ENCODE assay signal across 19 cellular contexts in genomic region chr6:130421567-130421966, GRCh38. TPM values are rescaled to one million over a fixed set of nuclear protein-coding genes. Genes with fewer than 3 reads are reported as not detected.
A peak's percentile ranks its signal among the peaks of the same experiment; 100 is the strongest.
DNase-seq lines count a peak whose midpoint lies in the region; ATAC-seq, FAIRE-seq and TF ChIP-seq lines count a peak whose summit lies in the region.
"Had no signal": no experiment of that assay in that cellular context is flagged by ENCODE, and none has a peak within 500 bp of the region (broad histone marks: within the 10 kb centered on the region; RNA-seq: fewer than 3 reads in every experiment).

No MANE protein-coding gene starts in this region.

- peaks cover 10% of the 10 kb centered on the region for H3K9me3 Mint-ChIP-seq in osteocyte (ENCODE audit: unreplicated experiment)
- H3K9me3 Mint-ChIP-seq: activated naive CD8-positive, alpha-beta T cell treated with anti-CD3 and anti-CD28 coated beads, Interleukin-2, amount 50 U/mL, for 24 hours had no signal

- peaks cover 31% of the 10 kb centered on the region for H3K4me1 Mint-ChIP-seq in osteocyte (ENCODE audit: unreplicated experiment)
- H3K4me1 Mint-ChIP-seq: activated naive CD8-positive, alpha-beta T cell treated with anti-CD3 and anti-CD28 coated beads, Interleukin-2, amount 50 U/mL, for 24 hours had no signal

- no peaks in the 10 kb centered on the region for H3K27me3 Mint-ChIP-seq in osteocyte (ENCODE audit: unreplicated experiment)
- H3K27me3 Mint-ChIP-seq: activated naive CD8-positive, alpha-beta T cell treated with anti-CD3 and anti-CD28 coated beads, Interleukin-2, amount 50 U/mL, for 24 hours; IgD-negative memory B cell had no signal

- H3K36me3 Mint-ChIP-seq in osteocyte (ENCODE audit: unreplicated experiment) = peaks cover 4% of the 10 kb centered on the region
- H3K36me3 Mint-ChIP-seq: IgD-negative memory B cell had no signal

- ATAC-seq in SK-N-SH treated with all-trans-retinoic acid at 6 μM for 48 hours = peak; percentile 45
- ATAC-seq in GM19467 (IDR thresholded peaks at IDR 0.05; ENCODE audit: unreplicated experiment) = no peak
- no peak for ATAC-seq in HG03571 (IDR thresholded peaks at IDR 0.05; ENCODE audit: unreplicated experiment)
- ATAC-seq in left cardiac atrium = no peak
- ATAC-seq: activated CD8-positive, alpha-beta T cell treated with anti-CD3 and anti-CD28 coated beads, Interleukin-2, amount 10 ng/mL, durations not matched to agents 7 days and 5 days; activated naive CD8-positive, alpha-beta T cell treated with anti-CD3 and anti-CD28 coated beads, Interleukin-2, amount 50 U/mL, for 24 hours had no signal

- H3K27ac Mint-ChIP-seq in osteocyte (ENCODE audit: unreplicated experiment) = peak overlapping the region; percentile 3
- H3K27ac Mint-ChIP-seq: activated CD8-positive, alpha-beta T cell treated with anti-CD3 and anti-CD28 coated beads, Interleukin-2, amount 10 ng/mL, durations not matched to agents 7 days and 5 days; activated naive CD8-positive, alpha-beta T cell treated with anti-CD3 and anti-CD28 coated beads, Interleukin-2, amount 50 U/mL, for 24 hours; IgD-negative memory B cell had no signal

- peak; percentile 90 for DNase-seq in ELR (ENCODE audit: low read depth)
- peak; percentile 87 for DNase-seq in fibroblast of peridontal ligament (ENCODE audit: extremely low read depth)
- no peak for DNase-seq in osteocyte (ENCODE audit: extremely low spot score, unreplicated experiment)
- DNase-seq in H54 (ENCODE audit: insufficient read length, low spot score) = no peak
- DNase-seq in left cardiac atrium = no peak
- DNase-seq: activated CD4-positive, CD25-positive, alpha-beta regulatory T cell; activated CD8-positive, alpha-beta T cell treated with anti-CD3 and anti-CD28 coated beads, Interleukin-2, amount 10 ng/mL, durations not matched to agents 7 days and 5 days; activated naive CD8-positive, alpha-beta T cell treated with anti-CD3 and anti-CD28 coated beads, Interleukin-2, amount 50 U/mL, for 24 hours; AML-193; Caco-2; cerebellar nuclear complex; NCI-H2081; NCI-H524; SHP77 treated with DMSO at 0.1 percent for 48 hours; T-helper 2 cell had no signal

- intact Hi-C loops in left cardiac atrium (cut with DNase I) = no loop called here

- no peak for TF ChIP-seq POLR2A in H54 (IDR thresholded peaks at IDR 0.05; ENCODE audit: low read depth, low read length)

- H3K4me3 Mint-ChIP-seq in osteocyte (ENCODE audit: unreplicated experiment) = no peak overlapping the region
- H3K4me3 Mint-ChIP-seq: activated CD8-positive, alpha-beta T cell treated with anti-CD3 and anti-CD28 coated beads, Interleukin-2, amount 10 ng/mL, durations not matched to agents 7 days and 5 days; activated naive CD8-positive, alpha-beta T cell treated with anti-CD3 and anti-CD28 coated beads, Interleukin-2, amount 50 U/mL, for 24 hours; IgD-negative memory B cell had no signal

- FAIRE-seq in H54 (lab: Jason Lieb, UNC) = no peak

- no peak for TF ChIP-seq CTCF in osteocyte (IDR thresholded peaks at IDR 0.05)

TF ChIP-seq in SK-N-SH treated with all-trans-retinoic acid at 6 μM for 48 hours, 23 proteins besides CTCF, POLR2A, EP300 and RAD21:
- TF ChIP-seq GLIS3 (CRISPR knock-in tag; IDR thresholded peaks at IDR 0.05) (no peak), ZNF8 (CRISPR knock-in tag; IDR thresholded peaks at IDR 0.05) (no peak), TSHZ2 (CRISPR knock-in tag; IDR thresholded peaks at IDR 0.05) (no peak), ZFP3 (CRISPR knock-in tag; IDR thresholded peaks at IDR 0.05) (no peak), BACH2 (CRISPR knock-in tag; IDR thresholded peaks at IDR 0.05; ENCODE audit: borderline replicate concordance) (no peak), CSRNP3 (CRISPR knock-in tag; IDR thresholded peaks at IDR 0.05) (no peak), OSR1 (CRISPR knock-in tag; IDR thresholded peaks at IDR 0.05) (no peak), ZFP30 (CRISPR knock-in tag; IDR thresholded peaks at IDR 0.05) (no peak), ZC3H10 (CRISPR knock-in tag; IDR thresholded peaks at IDR 0.05) (no peak), ZNF70 (CRISPR knock-in tag; IDR thresholded peaks at IDR 0.05) (no peak), TOX (CRISPR knock-in tag; IDR thresholded peaks at IDR 0.05; ENCODE audit: borderline replicate concordance) (no peak), RARB (CRISPR knock-in tag; IDR thresholded peaks at IDR 0.05) (no peak), CREB5 (CRISPR knock-in tag; IDR thresholded peaks at IDR 0.05; ENCODE audit: low read depth) (no peak), ISL1 (CRISPR knock-in tag; IDR thresholded peaks at IDR 0.05) (no peak), CSDC2 (CRISPR knock-in tag; IDR thresholded peaks at IDR 0.05) (no peak), SNAI2 (CRISPR knock-in tag; IDR thresholded peaks at IDR 0.05) (no peak), ZNF565 (CRISPR knock-in tag; conservative IDR thresholded peaks at IDR 0.05; ENCODE audit: low read depth) (no peak), PATZ1 (CRISPR knock-in tag; IDR thresholded peaks at IDR 0.05; ENCODE audit: borderline replicate concordance) (no peak), ESRRG (CRISPR knock-in tag; IDR thresholded peaks at IDR 0.05) (no peak)

RNA-seq across cellular contexts. Expression of gene TMEM200A, which starts 55.8 kb away (rescaled TPM):
- 11.2 and 11.5 TPM in 2 replicates for total RNA-seq in osteocyte
- total RNA-seq in left cardiac atrium = under 1 TPM; 0.29 to 0.65 TPM

Comparison
In these comparisons a context has a peak if more than half of its experiments do, and no peak if none do; other contexts are left out.
1. DNase-seq: peak in ELR (single experiment) and fibroblast of peridontal ligament (single experiment); none in osteocyte (single experiment), H54 (single experiment) and left cardiac atrium (single experiment).